ENCODE assay signal across 10 cellular contexts in genomic region chr1:178847919-178848318, GRCh38. TPM values are rescaled to one million over a fixed set of nuclear protein-coding genes. Genes with fewer than 3 reads are reported as not detected.
"Had no signal": no experiment of that assay in that cellular context is flagged by ENCODE, and none has a peak within 500 bp of the region (broad histone marks: within the 10 kb centered on the region; RNA-seq: fewer than 3 reads in every experiment).

No MANE protein-coding gene starts in this region.

RNA-seq across cellular contexts. Expression of gene ANGPTL1, which starts 23.0 kb away (rescaled TPM):
- total RNA-seq: activated CD4-positive, alpha-beta memory T cell treated with anti-CD3 and anti-CD28 coated beads, Interleukin-2, amount 10 ng/mL, durations not matched to agents 7 days and 5 days; activated CD4-positive, alpha-beta T cell treated with anti-CD3 and anti-CD28 coated beads for 36 hours; activated CD4-positive, alpha-beta T cell treated with anti-CD3 and anti-CD28 coated beads, Interleukin-2, amount 10 ng/mL, durations not matched to agents 7 days and 5 days; activated CD8-positive, alpha-beta memory T cell treated with anti-CD3 and anti-CD28 coated beads, Interleukin-2, amount 10 ng/mL, durations not matched to agents 7 days and 5 days; activated CD8-positive, alpha-beta T cell treated with anti-CD3 and anti-CD28 coated beads, Interleukin-2, amount 10 ng/mL, durations not matched to agents 7 days and 5 days; activated naive CD8-positive, alpha-beta T cell treated with anti-CD3 and anti-CD28 coated beads, Interleukin-2, amount 10 ng/mL, durations not matched to agents 7 days and 5 days; activated T-helper 2 cell treated with anti-CD3 and anti-CD28 coated beads, Interferon-gamma antibody, Interleukin-2, Interleukin-4, amounts not matched to agents 10 μg/mL and 5 μg/mL and 100 μg/mL, durations not matched to agents 14 hours and 24 hours and 36 hours; T-helper 1 cell treated with Interleukin-12 subunit alpha and Interleukin-12 subunit beta and Interleukin-4 antibody, amounts not matched to agents 30 ng/mL and 1 ng/mL, for 36 hours; T-helper 17 cell; T-helper 2 cell treated with Interferon-gamma antibody and Interleukin-4, amounts not matched to agents 100 ng/mL and 5 ng/mL, for 36 hours had no signal
